In genomic region chr2:37832590-37833197, GRCh38 we compare ENCODE assay signal across 8 cellular contexts.
DNase-seq lines count a peak whose midpoint lies in the region; ATAC-seq and TF ChIP-seq lines count a peak whose summit lies in the region.

No MANE protein-coding gene starts in this region.

- no peaks in the 10 kb centered on the region for H3K9me2 ChIP-seq in OCI-LY7 (ENCODE audit: insufficient read depth, low read length)

- no peak overlapping the region for H3K27ac Mint-ChIP-seq in natural killer cell
- H3K27ac Mint-ChIP-seq in stimulated activated naive B cell treated with anti-CD40 and anti-IgM and Interleukin-4, amounts not matched to agents 10 μg/mL and 1 μg/mL and 100 μg/mL, for 72 hours: no peak overlapping the region

- no peaks in the 10 kb centered on the region for H3K36me3 Mint-ChIP-seq in natural killer cell
- H3K36me3 Mint-ChIP-seq in stimulated activated naive B cell treated with anti-CD40 and anti-IgM and Interleukin-4, amounts not matched to agents 10 μg/mL and 1 μg/mL and 100 μg/mL, for 72 hours: no peaks in the 10 kb centered on the region

- no peak overlapping the region for H2AFZ ChIP-seq in OCI-LY7 (ENCODE audit: low read length)

- no peaks in the 10 kb centered on the region for H4K20me1 ChIP-seq in OCI-LY7 (ENCODE audit: insufficient read depth, low read length)

- TF ChIP-seq CTCF in AG04450 (IDR thresholded peaks at IDR 0.05; ENCODE audit: low read depth, low read length) (peak; percentile 85), OCI-LY7 (conservative IDR thresholded peaks at IDR 0.05; ENCODE audit: low read length) (peak; percentile 90), esophagus muscularis mucosa (IDR thresholded peaks at IDR 0.05) (peak; percentile 82 to 90 (median 84)), natural killer cell (IDR thresholded peaks at IDR 0.05) (peak; percentile 92)

- H3K9me3 Mint-ChIP-seq in natural killer cell: no peaks in the 10 kb centered on the region
- no peaks in the 10 kb centered on the region for H3K9me3 Mint-ChIP-seq in stimulated activated naive B cell treated with anti-CD40 and anti-IgM and Interleukin-4, amounts not matched to agents 10 μg/mL and 1 μg/mL and 100 μg/mL, for 72 hours

- no TSS peak for BruUV-seq in OCI-LY7 (replicated peaks; lab: Mats Ljungman, UMichigan)

- ATAC-seq in GM19023 (IDR thresholded peaks at IDR 0.05; ENCODE audit: unreplicated experiment): peak; percentile 59
- peak; percentile 83 to 96 (median 94) for ATAC-seq in natural killer cell
- ATAC-seq in stimulated activated naive B cell treated with anti-CD40 and anti-IgM and Interleukin-4, amounts not matched to agents 10 μg/mL and 1 μg/mL and 100 μg/mL, for 72 hours (replicated peaks): peak; percentile 87 to 94

- peaks cover 12 to 21% of the 10 kb centered on the region in 2 donors for H3K4me1 Mint-ChIP-seq in natural killer cell
- peaks cover 2 to 5% of the 10 kb centered on the region in 2 donors for H3K4me1 Mint-ChIP-seq in stimulated activated naive B cell treated with anti-CD40 and anti-IgM and Interleukin-4, amounts not matched to agents 10 μg/mL and 1 μg/mL and 100 μg/mL, for 72 hours

- H3K4me3 ChIP-seq in AG04450 (ENCODE audit: low read depth, low read length) (no peak overlapping the region), OCI-LY7 (ENCODE audit: low read depth, low read length, poor library complexity, severe bottlenecking) (no peak overlapping the region), esophagus muscularis mucosa (no peak overlapping the region)

- H3K4me3 Mint-ChIP-seq in natural killer cell: no peak overlapping the region
- no peak overlapping the region for H3K4me3 Mint-ChIP-seq in stimulated activated naive B cell treated with anti-CD40 and anti-IgM and Interleukin-4, amounts not matched to agents 10 μg/mL and 1 μg/mL and 100 μg/mL, for 72 hours

- H3K27ac ChIP-seq in AG04450 (ENCODE audit: low read depth, low read length): no peak overlapping the region
- H3K27ac ChIP-seq in OCI-LY7 (ENCODE audit: low read depth, low read length, poor library complexity, severe bottlenecking): no peak overlapping the region
- peak overlapping the region in 3 of 4 donors; percentile 20 to 61 (median 48) for H3K27ac ChIP-seq in esophagus muscularis mucosa (replicated peaks in 1 of 4)

- CTCF ChIA-PET in AG04450 (lab: Charles Lee): interaction anchor here (0.5 to 5.5 kb wide), 42 partner anchors 9 to 665 kb away, joined by 3 to 54 read pairs (median 4); no protein-coding TSS in a partner anchor
- CTCF ChIA-PET in OCI-LY7 (lab: Charles Lee; ENCODE audit: unreplicated experiment): interaction anchor here (0.6 to 1.3 kb wide), 4 partner anchors 38 to 436 kb away, joined by 3 to 9 read pairs (median 4); no protein-coding TSS in a partner anchor

- TF ChIP-seq POLR2A in esophagus muscularis mucosa (IDR thresholded peaks at IDR 0.05; ENCODE audit: low read depth): no peak

- H3K4me2 ChIP-seq in OCI-LY7 (ENCODE audit: low read length): no peak overlapping the region

- POLR2A ChIA-PET in AG04450 (lab: Yijun Ruan, JAX): interaction anchor here (0.6 to 1.7 kb wide), 6 partner anchors 56 to 180 kb away, joined by 3 to 6 read pairs (median 3); no protein-coding TSS in a partner anchor
- POLR2A ChIA-PET in OCI-LY7 (lab: Charles Lee): interaction anchor here (0.8 kb wide), 1 partner anchor 14 kb away, joined by 3 read pairs; no protein-coding TSS in a partner anchor

- H3K36me3 ChIP-seq in OCI-LY7 (ENCODE audit: insufficient read depth, low read length) (no peaks in the 10 kb centered on the region), esophagus muscularis mucosa (no peaks in the 10 kb centered on the region)

- peak; percentile 64 for DNase-seq in AG04450 (ENCODE audit: low read depth, low spot score)
- peak; percentile 65 for DNase-seq in KG1 (lab: John Stamatoyannopoulos, UW)
- DNase-seq in OCI-LY7 (ENCODE audit: low spot score): peak; percentile 75
- DNase-seq in activated CD8-positive, alpha-beta memory T cell treated with anti-CD3 and anti-CD28 coated beads, Interleukin-2, amount 50 U/mL, for 48 hours: peak; percentile 82
- DNase-seq in esophagus muscularis mucosa (ENCODE audit: extremely low spot score): peak; percentile 96
- DNase-seq in natural killer cell: peak; percentile 72
- DNase-seq in stimulated activated naive B cell treated with anti-CD40 and anti-IgM and Interleukin-4, amounts not matched to agents 10 μg/mL and 1 μg/mL and 100 μg/mL, for 72 hours: peak; percentile 43

- no peaks in the 10 kb centered on the region for H3K9me3 ChIP-seq in AG04450 (ENCODE audit: control insufficient read depth, insufficient read depth, low read length)
- no peaks in the 10 kb centered on the region for H3K9me3 ChIP-seq in OCI-LY7 (ENCODE audit: low read length)
- no peaks in the 10 kb centered on the region for H3K9me3 ChIP-seq in esophagus muscularis mucosa

- no peak for TF ChIP-seq EP300 in esophagus muscularis mucosa (IDR thresholded peaks at IDR 0.05)

- no peaks in the 10 kb centered on the region for H3K79me2 ChIP-seq in OCI-LY7 (ENCODE audit: insufficient read depth, low read depth, low read length)

- H3K27me3 Mint-ChIP-seq in natural killer cell (ENCODE audit: low read depth in 2 of 2): no peaks in the 10 kb centered on the region
- no peaks in the 10 kb centered on the region for H3K27me3 Mint-ChIP-seq in stimulated activated naive B cell treated with anti-CD40 and anti-IgM and Interleukin-4, amounts not matched to agents 10 μg/mL and 1 μg/mL and 100 μg/mL, for 72 hours

- H3K4me1 ChIP-seq in OCI-LY7 (ENCODE audit: insufficient read depth, low read length, poor library complexity, severe bottlenecking) (no peaks in the 10 kb centered on the region), esophagus muscularis mucosa (peaks cover 6 to 57% (median 39%) of the 10 kb centered on the region in 4 donors)

- no peaks in the 10 kb centered on the region for H3K27me3 ChIP-seq in AG04450 (ENCODE audit: control insufficient read depth, insufficient read depth, low read length)
- no peaks in the 10 kb centered on the region for H3K27me3 ChIP-seq in esophagus muscularis mucosa

- 42% methylated on average over 3 of the region's 3 CpGs for WGBS in esophagus muscularis mucosa

- intact Hi-C loops in OCI-LY7 (cut with micrococcal nuclease; ENCODE audit: unreplicated experiment) (loop anchor here (1.0 to 2.0 kb wide), 5 partner anchors 44 to 664 kb away; no protein-coding TSS in a partner anchor), esophagus muscularis mucosa (cut with DNase I) (loop anchor here (1.0 to 5.0 kb wide), 4 partner anchors 45 to 435 kb away; partner anchors contain the start of gene CDC42EP3), natural killer cell (cut with micrococcal nuclease) (loop anchor here (1.0 to 2.0 kb wide), 4 partner anchors 44 to 436 kb away; no protein-coding TSS in a partner anchor)

Comparison
In these comparisons a context has a peak if more than half of its experiments do, and no peak if none do; other contexts are left out.
1. DNase-seq: peak in every context shown above with its lines; median percentile 96 in esophagus muscularis mucosa; 82 in activated CD8-positive, alpha-beta memory T cell treated with anti-CD3 and anti-CD28 coated beads, Interleukin-2, amount 50 U/mL, for 48 hours; 75 in OCI-LY7; 72 in natural killer cell; 65 in KG1; 64 in AG04450; 43 in stimulated activated naive B cell treated with anti-CD40 and anti-IgM and Interleukin-4, amounts not matched to agents 10 μg/mL and 1 μg/mL and 100 μg/mL, for 72 hours.
2. H3K27ac ChIP-seq: peak in esophagus muscularis mucosa (3 of 4); none in AG04450 (single experiment) and OCI-LY7 (single experiment).
3. Peak in every context shown above with its lines, with median percentiles within 50 percentile points of each other: CTCF ChIP-seq and ATAC-seq.